Comparison of ENCODE assay signal across 8 cellular contexts in genomic region chr9:34651876-34652602, GRCh38. TPM values are rescaled to one million over a fixed set of nuclear protein-coding genes. Genes with fewer than 3 reads are reported as not detected.
DNase-seq lines count a peak whose midpoint lies in the region; ATAC-seq and TF ChIP-seq lines count a peak whose summit lies in the region.

TSS of gene IL11RA (plus strand) at chr9:34652185. CDS start at chr9:34655218, 3,033 bp downstream.

- peak within 1 kb of the TSS; percentile 38 to 91 for H3K9ac ChIP-seq in colonic mucosa (ENCODE audit: low read depth in 2 of 2, low read length in 2 of 2)

- no peaks in the 10 kb centered on the region for H3K9me3 ChIP-seq in colonic mucosa

- intact Hi-C loops in colonic mucosa (cut with DNase I): no loop called here

- H3K4me1 ChIP-seq in colonic mucosa: peaks cover 9% of the 10 kb centered on the region

- TF ChIP-seq CTCF in C4-2B (conservative IDR thresholded peaks at IDR 0.05): no peak
- TF ChIP-seq CTCF in VCaP (conservative IDR thresholded peaks at IDR 0.05): no peak
- no peak for TF ChIP-seq CTCF in colonic mucosa (IDR thresholded peaks at IDR 0.05)

- no peaks in the 10 kb centered on the region for H3K36me3 ChIP-seq in colonic mucosa

- no peaks in the 10 kb centered on the region for H3K27me3 ChIP-seq in colonic mucosa

- ATAC-seq in HG03159 (IDR thresholded peaks at IDR 0.05; ENCODE audit: unreplicated experiment): no peak

- DNase-seq in HT1080 (ENCODE audit: low read depth) (peak; percentile 82), colonic mucosa (peak; percentile 93), kidney glomerular epithelial cell (lab: John Stamatoyannopoulos, UW) (peak; percentile 60), smooth muscle cell of the brain vasculature (ENCODE audit: low read depth, low spot score) (peak; percentile 39), NCI-H1930 (lab: John Stamatoyannopoulos, UW) (no peak)

- H3K27ac ChIP-seq in C4-2B (peak within 1 kb of the TSS; percentile 71), VCaP (peak within 1 kb of the TSS; percentile 76), colonic mucosa (peak within 1 kb of the TSS; percentile 79)

- peak within 1 kb of the TSS; percentile 14 for H3K4me3 ChIP-seq in colonic mucosa

RNA-seq across cellular contexts. Expression of gene IL11RA, which starts in this region (rescaled TPM):
- 4.8 and 6.2 TPM in 2 replicates for total RNA-seq in HT1080 (2014; rRNA removed; shearing (Covaris generic))
- polyA plus RNA-seq in HT1080 (2015; cell fraction: cytosol; rRNA removed): 4.5 TPM in 2 replicates
- 12.8 and 15.5 TPM in 2 replicates for polyA plus RNA-seq in HT1080 (2015; cell fraction: nucleus; rRNA removed)
- 10 to 100 TPM; 10.5 to 10.6 TPM for total RNA-seq in colonic mucosa

Comparison
In these comparisons a context has a peak if more than half of its experiments do, and no peak if none do; other contexts are left out.
1. DNase-seq: peak in HT1080 (single experiment), colonic mucosa (single experiment), kidney glomerular epithelial cell (single experiment) and smooth muscle cell of the brain vasculature (single experiment); none in NCI-H1930 (0 of 2).
2. Peak in every context shown above with its lines, with median percentiles within 50 percentile points of each other: H3K27ac ChIP-seq.